ENCODE assay signal across 9 cellular contexts in the genomic region with DNA sequence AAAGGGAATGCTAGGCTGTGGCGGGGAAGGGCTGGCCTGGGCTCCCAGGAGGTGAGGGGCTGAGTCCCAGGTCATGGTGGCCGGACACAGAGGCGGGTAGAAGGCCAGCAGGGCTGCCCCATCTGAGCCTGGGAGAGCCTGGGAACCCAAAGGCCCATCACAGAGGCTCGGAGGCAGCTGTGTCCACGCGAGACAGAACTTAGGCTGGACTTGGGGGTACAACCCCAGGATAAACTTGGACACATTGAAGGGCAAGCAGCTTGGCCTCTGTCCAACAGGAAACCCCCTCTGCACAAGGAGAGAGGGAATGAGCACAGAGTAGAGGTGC.
DNase-seq lines count a peak whose midpoint lies in the region; ATAC-seq and TF ChIP-seq lines count a peak whose summit lies in the region.
"Had no signal": no experiment of that assay in that cellular context is flagged by ENCODE, and none has a peak within 500 bp of the region (broad histone marks: within the 10 kb centered on the region; RNA-seq: fewer than 3 reads in every experiment).

No MANE protein-coding gene starts in this region.

- no peak for DNase-seq in activated CD4-positive, alpha-beta T cell treated with anti-CD3 and anti-CD28 coated beads for 36 hours
- DNase-seq in activated CD4-positive, alpha-beta T cell treated with anti-CD3 and anti-CD28 coated beads for 4 hours: no peak
- DNase-seq in right lobe of liver: no peak
- no peak for DNase-seq in neural progenitor cell (ENCODE audit: low spot score)
- DNase-seq in osteocyte (ENCODE audit: extremely low spot score, unreplicated experiment): no peak
- DNase-seq in left lobe of liver (ENCODE audit: low spot score): no peak

- no peaks in the 10 kb centered on the region for H3K79me2 ChIP-seq in neural progenitor cell (ENCODE audit: low read depth)

- POLR2A ChIA-PET in activated CD4-positive, alpha-beta T cell treated with anti-CD3 and anti-CD28 coated beads for 36 hours (lab: Charles Lee): interaction anchor here (0.6 to 1.9 kb wide), 8 partner anchors 37 to 98 kb away, joined by 3 to 8 read pairs (median 4); partner anchors contain the start of gene ZFP36L2

- no peaks in the 10 kb centered on the region for H3K9me3 ChIP-seq in right lobe of liver
- no peaks in the 10 kb centered on the region for H3K9me3 ChIP-seq in subcutaneous abdominal adipose tissue (ENCODE audit: control insufficient read depth in 5 of 5, low read length in 5 of 5)
- no peaks in the 10 kb centered on the region for H3K9me3 ChIP-seq in neural progenitor cell (ENCODE audit: low read depth)

- H3K27me3 ChIP-seq in right lobe of liver: no peaks in the 10 kb centered on the region
- H3K27me3 ChIP-seq in subcutaneous abdominal adipose tissue (ENCODE audit: control insufficient read depth in 5 of 5, insufficient read depth in 4 of 5, low read length in 5 of 5): no peaks in the 10 kb centered on the region
- no peaks in the 10 kb centered on the region for H3K27me3 ChIP-seq in neural progenitor cell

- WGBS in right lobe of liver (ENCODE audit: insufficient coverage, low coverage, low lambda C conversion rate, missing lambda C conversion rate): 100% methylated on average over 3 of the region's 6 CpGs

- H3K36me3 ChIP-seq in right lobe of liver (no peaks in the 10 kb centered on the region), subcutaneous abdominal adipose tissue (ENCODE audit: control insufficient read depth in 5 of 5, insufficient read depth in 5 of 5, low read length in 5 of 5) (no peaks in the 10 kb centered on the region), neural progenitor cell (no peaks in the 10 kb centered on the region)

- H3K9me3 Mint-ChIP-seq in activated CD4-positive, alpha-beta T cell treated with anti-CD3 and anti-CD28 coated beads for 36 hours (ENCODE audit: low read depth): no peaks in the 10 kb centered on the region
- no peaks in the 10 kb centered on the region for H3K9me3 Mint-ChIP-seq in activated naive CD8-positive, alpha-beta T cell (ENCODE audit: low read depth)
- H3K9me3 Mint-ChIP-seq in neural progenitor cell (no peaks in the 10 kb centered on the region), osteocyte (ENCODE audit: unreplicated experiment) (no peaks in the 10 kb centered on the region)

- intact Hi-C loops in activated CD4-positive, alpha-beta T cell treated with anti-CD3 and anti-CD28 coated beads for 36 hours (cut with DNase I, micrococcal nuclease): loop anchor here (2.0 to 10.0 kb wide), 9 partner anchors 162 to 467 kb away; partner anchors contain the start of gene THADA (in 2 of the 2)
- intact Hi-C loops in right lobe of liver (cut with DNase I): loop anchor here in 1 of 2 donors (10.0 kb wide), 1 partner anchor 156 kb away; no protein-coding TSS in a partner anchor

- TF ChIP-seq CTCF in right lobe of liver (IDR thresholded peaks at IDR 0.05) (no peak), neural progenitor cell (IDR thresholded peaks at IDR 0.05) (no peak), osteocyte (IDR thresholded peaks at IDR 0.05) (no peak)

- H3K4me3 Mint-ChIP-seq in activated CD4-positive, alpha-beta T cell treated with anti-CD3 and anti-CD28 coated beads for 36 hours: no peak overlapping the region
- H3K4me3 Mint-ChIP-seq in activated naive CD8-positive, alpha-beta T cell: peak overlapping the region; percentile 71
- H3K4me3 Mint-ChIP-seq in neural progenitor cell (no peak overlapping the region), osteocyte (ENCODE audit: unreplicated experiment) (no peak overlapping the region)

- TF ChIP-seq POLR2A in right lobe of liver (IDR thresholded peaks at IDR 0.05): no peak

- H3K9ac ChIP-seq in subcutaneous abdominal adipose tissue (ENCODE audit: low read length in 5 of 5): peak overlapping the region in 3 of 5 donors; percentile 26 to 60 (median 58)
- no peak overlapping the region for H3K9ac ChIP-seq in neural progenitor cell

- peaks cover 9% of the 10 kb centered on the region for H3K36me3 Mint-ChIP-seq in activated CD4-positive, alpha-beta T cell treated with anti-CD3 and anti-CD28 coated beads for 36 hours (ENCODE audit: low read depth)
- no peaks in the 10 kb centered on the region for H3K36me3 Mint-ChIP-seq in activated naive CD8-positive, alpha-beta T cell
- H3K36me3 Mint-ChIP-seq in neural progenitor cell: no peaks in the 10 kb centered on the region
- no peaks in the 10 kb centered on the region for H3K36me3 Mint-ChIP-seq in osteocyte (ENCODE audit: unreplicated experiment)

- peaks cover 3% of the 10 kb centered on the region for H3F3A ChIP-seq in neural progenitor cell (ENCODE audit: low read depth)

- no peak overlapping the region for H3K4me3 ChIP-seq in right lobe of liver
- H3K4me3 ChIP-seq in subcutaneous abdominal adipose tissue (ENCODE audit: low read depth in 1 of 5, low read length in 5 of 5): peak overlapping the region in 2 of 5 donors; percentile 22 to 25
- H3K4me3 ChIP-seq in neural progenitor cell: no peak overlapping the region
- H3K4me3 ChIP-seq: SK-N-MC had no signal

- H3K4me1 ChIP-seq in right lobe of liver: no peaks in the 10 kb centered on the region
- peaks cover 18 to 81% (median 72%) of the 10 kb centered on the region in 5 donors for H3K4me1 ChIP-seq in subcutaneous abdominal adipose tissue (ENCODE audit: control insufficient read depth in 5 of 5, insufficient read depth in 5 of 5, low read length in 5 of 5)
- peaks cover 15% of the 10 kb centered on the region for H3K4me1 ChIP-seq in neural progenitor cell

- peaks cover 80% of the 10 kb centered on the region for H3K4me1 Mint-ChIP-seq in activated CD4-positive, alpha-beta T cell treated with anti-CD3 and anti-CD28 coated beads for 36 hours
- peaks cover 86% of the 10 kb centered on the region for H3K4me1 Mint-ChIP-seq in activated naive CD8-positive, alpha-beta T cell (ENCODE audit: low read depth)
- H3K4me1 Mint-ChIP-seq in neural progenitor cell: peaks cover 42% of the 10 kb centered on the region
- H3K4me1 Mint-ChIP-seq in osteocyte (ENCODE audit: unreplicated experiment): peaks cover 26% of the 10 kb centered on the region

- no peaks in the 10 kb centered on the region for H3K27me3 Mint-ChIP-seq in activated CD4-positive, alpha-beta T cell treated with anti-CD3 and anti-CD28 coated beads for 36 hours
- H3K27me3 Mint-ChIP-seq in activated naive CD8-positive, alpha-beta T cell: no peaks in the 10 kb centered on the region
- H3K27me3 Mint-ChIP-seq in neural progenitor cell (ENCODE audit: insufficient read depth, low read depth) (peaks cover 8% of the 10 kb centered on the region), osteocyte (ENCODE audit: unreplicated experiment) (no peaks in the 10 kb centered on the region)

- H4K20me1 ChIP-seq in neural progenitor cell (ENCODE audit: low read depth): no peaks in the 10 kb centered on the region

- CTCF ChIA-PET in activated CD4-positive, alpha-beta T cell treated with anti-CD3 and anti-CD28 coated beads for 36 hours (lab: Charles Lee): interaction anchor here (1.6 to 16.9 kb wide), 5 partner anchors 19 to 98 kb away, joined by 4 to 239 read pairs (median 6); partner anchors contain the start of gene ZFP36L2

- H3K4me2 ChIP-seq in neural progenitor cell: no peak overlapping the region

- peak overlapping the region; percentile 49 for H3K27ac Mint-ChIP-seq in activated CD4-positive, alpha-beta T cell treated with anti-CD3 and anti-CD28 coated beads for 36 hours
- peak overlapping the region; percentile 77 for H3K27ac Mint-ChIP-seq in activated naive CD8-positive, alpha-beta T cell
- H3K27ac Mint-ChIP-seq in neural progenitor cell (no peak overlapping the region), osteocyte (ENCODE audit: unreplicated experiment) (no peak overlapping the region)

- ATAC-seq in activated CD4-positive, alpha-beta T cell treated with anti-CD3 and anti-CD28 coated beads for 36 hours: no peak
- ATAC-seq in right lobe of liver (no peak), left lobe of liver (no peak)

- no peak overlapping the region for H2AFZ ChIP-seq in neural progenitor cell (replicated peaks)

- H3K27ac ChIP-seq in right lobe of liver (peak overlapping the region; percentile 24 to 54 (median 51)), subcutaneous abdominal adipose tissue (ENCODE audit: low read depth, low read length) (peak overlapping the region; percentile 84), neural progenitor cell (no peak overlapping the region)
- H3K27ac ChIP-seq: SK-N-MC had no signal

Comparison
In these comparisons a context has a peak if more than half of its experiments do, and no peak if none do; other contexts are left out.
1. H3K27ac Mint-ChIP-seq: peak in activated CD4-positive, alpha-beta T cell treated with anti-CD3 and anti-CD28 coated beads for 36 hours (single experiment) and activated naive CD8-positive, alpha-beta T cell (single experiment); none in neural progenitor cell (single experiment) and osteocyte (single experiment).